Comparison of ENCODE assay signal across 15 cellular contexts in genomic region chr9:134432471-134432870, GRCh38.
DNase-seq lines count a peak whose midpoint lies in the region; TF ChIP-seq lines count a peak whose summit lies in the region.
"Had no signal": no experiment of that assay in that cellular context is flagged by ENCODE, and none has a peak within 500 bp of the region (broad histone marks: within the 10 kb centered on the region; RNA-seq: fewer than 3 reads in every experiment).

No MANE protein-coding gene starts in this region.

- H3K27me3 ChIP-seq in left ventricle myocardium inferior (ENCODE audit: low read depth) (no peaks in the 10 kb centered on the region), rectal smooth muscle tissue (ENCODE audit: control insufficient read depth, insufficient read depth, low read length) (no peaks in the 10 kb centered on the region), uterus (no peaks in the 10 kb centered on the region)
- H3K27me3 ChIP-seq: colonic mucosa had no signal

- H3K4me3 ChIP-seq in left ventricle myocardium inferior (no peak overlapping the region), epithelial cell of esophagus (ENCODE audit: low read length) (no peak overlapping the region), rectal smooth muscle tissue (ENCODE audit: low read length) (no peak overlapping the region), uterus (no peak overlapping the region)
- H3K4me3 ChIP-seq: colonic mucosa, GM12878 had no signal

- TF ChIP-seq POLR2A in uterus (IDR thresholded peaks at IDR 0.05), result no peak

- no peak overlapping the region for H3K9ac ChIP-seq in rectal smooth muscle tissue (ENCODE audit: low read length)

- DNase-seq in left ventricle myocardium inferior (no peak), cardiac septum (ENCODE audit: low spot score) (no peak), epithelial cell of esophagus (ENCODE audit: low read depth) (peak; percentile 73), uterus (no peak), NCI-H446 (lab: John Stamatoyannopoulos, UW) (no peak), NCI-H748 (lab: John Stamatoyannopoulos, UW; ENCODE audit: unreplicated experiment) (no peak)
- DNase-seq in activated effector memory CD4-positive, alpha-beta T cell treated with anti-CD3 and anti-CD28 coated beads, Interleukin-2, amount 50 U/mL, for 16 hours, result no peak
- DNase-seq: activated T-cell treated with anti-CD3 and anti-CD28 coated beads, Interleukin-2, amount 50 U/mL, for 4 hours; colonic mucosa; H7; natural killer cell; NCI-H2171 treated with DMSO at 0.1 percent for 48 hours; stimulated activated CD4-positive, alpha-beta T cell treated with anti-CD3 and anti-CD28 coated beads, Interleukin-4, amount 100 ng/mL, for 24 hours had no signal

- H3K4me1 ChIP-seq in left ventricle myocardium inferior, result peaks cover 74% of the 10 kb centered on the region
- peaks cover 33% of the 10 kb centered on the region for H3K4me1 ChIP-seq in rectal smooth muscle tissue (ENCODE audit: control insufficient read depth, insufficient read depth, low read length)
- H3K4me1 ChIP-seq in uterus, result peaks cover 10 to 39% of the 10 kb centered on the region in 2 donors

- intact Hi-C loops in left ventricle myocardium inferior (cut with micrococcal nuclease) (no loop called here), cardiac septum (cut with DNase I) (no loop called here), uterus (cut with DNase I; ENCODE audit: low total_unique reads) (no loop called here)

- peaks cover 61% of the 10 kb centered on the region for H3K36me3 ChIP-seq in left ventricle myocardium inferior
- H3K36me3 ChIP-seq in rectal smooth muscle tissue (ENCODE audit: control insufficient read depth, insufficient read depth, low read length), result peaks cover 5% of the 10 kb centered on the region
- H3K36me3 ChIP-seq in uterus, result no peaks in the 10 kb centered on the region
- H3K36me3 ChIP-seq: colonic mucosa had no signal

- H3K27ac ChIP-seq in left ventricle myocardium inferior (replicated peaks) (peak overlapping the region; percentile 96), rectal smooth muscle tissue (ENCODE audit: low read depth, low read length) (peak overlapping the region; percentile 40), uterus (peak overlapping the region; percentile 85 to 94)
- H3K27ac ChIP-seq: colonic mucosa had no signal

- H3K9me3 ChIP-seq in left ventricle myocardium inferior (replicated peaks), result no peaks in the 10 kb centered on the region
- no peaks in the 10 kb centered on the region for H3K9me3 ChIP-seq in uterus
- H3K9me3 ChIP-seq: colonic mucosa had no signal

- TF ChIP-seq CTCF in left ventricle myocardium inferior (IDR thresholded peaks at IDR 0.05; ENCODE audit: borderline replicate concordance), result no peak
- TF ChIP-seq CTCF in epithelial cell of esophagus (IDR thresholded peaks at IDR 0.05; ENCODE audit: insufficient read depth, low read depth, low read length, missing control alignments), result peak; percentile 9
- TF ChIP-seq CTCF in uterus (IDR thresholded peaks at IDR 0.05), result no peak

Comparison
In these comparisons a context has a peak if more than half of its experiments do, and no peak if none do; other contexts are left out.
1. H3K27ac ChIP-seq: peak in every context shown above with its lines; median percentile 96 in left ventricle myocardium inferior; 90 in uterus; 40 in rectal smooth muscle tissue.